In the genomic region with DNA sequence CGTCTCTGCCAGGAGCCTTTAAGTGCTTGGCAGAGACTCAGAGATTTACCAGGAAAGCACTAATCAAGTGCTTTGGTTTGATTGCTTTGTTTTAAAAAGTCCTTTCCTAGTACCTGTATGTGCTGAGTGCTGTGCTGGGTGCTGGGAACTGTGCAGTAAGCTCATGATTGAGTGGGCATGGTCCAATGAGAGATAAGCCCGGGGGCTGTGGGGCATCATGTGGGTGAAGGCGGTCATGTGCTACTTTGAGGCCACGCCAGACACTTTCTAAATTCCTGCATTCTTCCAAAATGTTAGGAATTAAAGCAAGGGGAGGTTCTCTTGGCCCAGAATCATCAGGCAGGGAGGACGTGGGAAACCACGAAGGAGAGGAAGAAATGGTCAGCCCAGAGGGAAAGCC, we compare ENCODE assay signal across 27 cellular contexts.
DNase-seq lines count a peak whose midpoint lies in the region; ATAC-seq and TF ChIP-seq lines count a peak whose summit lies in the region.
"Had no signal": no experiment of that assay in that cellular context is flagged by ENCODE, and none has a peak within 500 bp of the region (broad histone marks: within the 10 kb centered on the region; RNA-seq: fewer than 3 reads in every experiment).

No MANE protein-coding gene starts in this region.

- no peak for DNase-seq in left cardiac atrium
- no peak for DNase-seq in Right ventricle myocardium inferior (ENCODE audit: missing footprints)
- peak; percentile 46 for DNase-seq in left kidney (ENCODE audit: low read depth, low spot score)
- peak in 1 of 2 donors; percentile 71 for DNase-seq in upper lobe of left lung
- no peak for DNase-seq in GDM1 (lab: John Stamatoyannopoulos, UW)
- DNase-seq: activated CD4-positive, alpha-beta T cell treated with anti-CD3 and anti-CD28 coated beads for 36 hours; activated CD8-positive, alpha-beta memory T cell treated with anti-CD3 and anti-CD28 coated beads for 24 hours; activated naive CD4-positive, alpha-beta T cell treated with Interleukin-2 at 50 U/mL for 16 hours; activated T-cell treated with anti-CD3 and anti-CD28 coated beads, Interleukin-2, amount 50 U/mL, for 4 hours; adrenal gland; CD8-positive, alpha-beta memory T cell; colonic mucosa; DMS153; effector memory CD8-positive, alpha-beta T cell; Kasumi-1; NCI-H1930; NCI-H510A; NK-92 treated with Interleukin-12 subunit alpha and Interleukin-12 subunit beta, amount 100 ng/mL, for 24 hours; occipital lobe had no signal

- no peak for TF ChIP-seq POLR2A in upper lobe of left lung (IDR thresholded peaks at IDR 0.05)

- H3K36me3 ChIP-seq in upper lobe of left lung: no peaks in the 10 kb centered on the region
- H3K36me3 ChIP-seq: adrenal gland, colonic mucosa, esophagus muscularis mucosa, gastroesophageal sphincter had no signal

- H3K9me3 ChIP-seq in upper lobe of left lung: no peaks in the 10 kb centered on the region
- H3K9me3 ChIP-seq: adrenal gland, colonic mucosa, esophagus muscularis mucosa, gastroesophageal sphincter had no signal

- no peak overlapping the region for H3K4me3 ChIP-seq in upper lobe of left lung
- H3K4me3 ChIP-seq: adrenal gland, colonic mucosa, esophagus muscularis mucosa, gastroesophageal sphincter had no signal

- TF ChIP-seq CTCF in upper lobe of left lung (IDR thresholded peaks at IDR 0.05): no peak

- H3K4me1 ChIP-seq in upper lobe of left lung: peaks cover 0 to 10% (median 0%) of the 10 kb centered on the region in 4 donors
- H3K4me1 ChIP-seq: adrenal gland, colonic mucosa, esophagus muscularis mucosa, gastroesophageal sphincter had no signal

- peak in 1 of 4 donors; percentile 64 for TF ChIP-seq EP300 in upper lobe of left lung (IDR thresholded peaks at IDR 0.05)

- peak overlapping the region in 2 of 4 donors; percentile 2 to 48 for H3K27ac ChIP-seq in upper lobe of left lung
- H3K27ac ChIP-seq: adrenal gland, colonic mucosa, esophagus muscularis mucosa, gastroesophageal sphincter, HL-60 had no signal

- no peaks in the 10 kb centered on the region for H3K27me3 ChIP-seq in upper lobe of left lung
- H3K27me3 ChIP-seq: adrenal gland, colonic mucosa, gastroesophageal sphincter had no signal

- intact Hi-C loops in left cardiac atrium (cut with DNase I): no loop called here
- intact Hi-C loops in Right ventricle myocardium inferior (cut with DNase I): no loop called here

- peak; percentile 63 to 83 for ATAC-seq in left cardiac atrium
- no peak for ATAC-seq in Right ventricle myocardium inferior
- ATAC-seq in SK-N-SH treated with all-trans-retinoic acid at 6 μM for 48 hours: 0 out of 3 replicates have a peak, but pooled peaks have one; percentile 19
- ATAC-seq in upper lobe of left lung (ENCODE audit: low FRiP score in 2 of 2): peak; percentile 40 to 76
- no peak for ATAC-seq in GM21576 (IDR thresholded peaks at IDR 0.05; ENCODE audit: unreplicated experiment)
- no peak for ATAC-seq in GM18873 (IDR thresholded peaks at IDR 0.05; ENCODE audit: low FRiP score, unreplicated experiment)
- ATAC-seq: activated CD4-positive, alpha-beta T cell treated with anti-CD3 and anti-CD28 coated beads for 36 hours; activated T-cell treated with anti-CD3 and anti-CD28 coated beads, Interleukin-2, amount 50 U/mL, for 4 hours; effector memory CD8-positive, alpha-beta T cell; gastroesophageal sphincter; Panc1; stimulated activated memory B cell treated with anti-CD40 and anti-IgM and Interleukin-4, amounts not matched to agents 10 μg/mL and 1 μg/mL and 100 μg/mL, for 72 hours had no signal

- WGBS in upper lobe of left lung, 2 donors: 48 to 58% methylated on average over 6 of the region's 6 CpGs

TF ChIP-seq in SK-N-SH treated with all-trans-retinoic acid at 6 μM for 48 hours, 23 proteins besides CTCF, POLR2A, EP300 and RAD21:
- peak; percentile 30; the same call in 1 of the 2 replicates for TF ChIP-seq ISL1 (CRISPR knock-in tag; IDR thresholded peaks at IDR 0.05)
- TF ChIP-seq, protein P1, sequence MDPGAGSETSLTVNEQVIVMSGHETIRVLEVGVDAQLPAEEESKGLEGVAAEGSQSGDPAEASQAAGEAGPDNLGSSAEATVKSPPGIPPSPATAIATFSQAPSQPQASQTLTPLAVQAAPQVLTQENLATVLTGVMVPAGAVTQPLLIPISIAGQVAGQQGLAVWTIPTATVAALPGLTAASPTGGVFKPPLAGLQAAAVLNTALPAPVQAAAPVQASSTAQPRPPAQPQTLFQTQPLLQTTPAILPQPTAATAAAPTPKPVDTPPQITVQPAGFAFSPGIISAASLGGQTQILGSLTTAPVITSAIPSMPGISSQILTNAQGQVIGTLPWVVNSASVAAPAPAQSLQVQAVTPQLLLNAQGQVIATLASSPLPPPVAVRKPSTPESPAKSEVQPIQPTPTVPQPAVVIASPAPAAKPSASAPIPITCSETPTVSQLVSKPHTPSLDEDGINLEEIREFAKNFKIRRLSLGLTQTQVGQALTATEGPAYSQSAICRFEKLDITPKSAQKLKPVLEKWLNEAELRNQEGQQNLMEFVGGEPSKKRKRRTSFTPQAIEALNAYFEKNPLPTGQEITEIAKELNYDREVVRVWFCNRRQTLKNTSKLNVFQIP (CRISPR knock-in tag; IDR thresholded peaks at IDR 0.05; ENCODE audit: borderline replicate concordance, low read depth): no peak

Comparison
In these comparisons a context has a peak if more than half of its experiments do, and no peak if none do; other contexts are left out.
1. ATAC-seq: peak in left cardiac atrium (2 of 2), SK-N-SH treated with all-trans-retinoic acid at 6 μM for 48 hours (single experiment) and upper lobe of left lung (2 of 2); none in Right ventricle myocardium inferior (single experiment), GM21576 (single experiment) and GM18873 (single experiment).